Comparison of ENCODE assay signal across 27 cellular contexts in genomic region chr16:1348926-1349325, GRCh38.
"Had no signal": no experiment of that assay in that cellular context is flagged by ENCODE, and none has a peak within 500 bp of the region (broad histone marks: within the 10 kb centered on the region; RNA-seq: fewer than 3 reads in every experiment).

No MANE protein-coding gene starts in this region.

- H3K36me3 Mint-ChIP-seq: activated naive CD4-positive, alpha-beta T cell treated with anti-CD3 and anti-CD28 coated beads, Interleukin-2, amount 50 U/mL, for 24 hours had no signal

- H3K27me3 Mint-ChIP-seq: activated CD4-positive, alpha-beta memory T cell treated with anti-CD3 and anti-CD28 coated beads for 36 hours; activated CD4-positive, alpha-beta T cell treated with anti-CD3 and anti-CD28 coated beads, Interleukin-2, amount 10 ng/mL, durations not matched to agents 24 days and 14 days; activated CD8-positive, alpha-beta memory T cell treated with anti-CD3 and anti-CD28 coated beads, Interleukin-2, amount 10 ng/mL, durations not matched to agents 7 days and 5 days; activated naive CD4-positive, alpha-beta T cell treated with anti-CD3 and anti-CD28 coated beads, Interleukin-2, amount 50 U/mL, for 24 hours; activated naive CD8-positive, alpha-beta T cell treated with anti-CD3 and anti-CD28 coated beads, Interleukin-2, amount 50 U/mL, for 24 hours had no signal

- H3K9me3 Mint-ChIP-seq: activated CD4-positive, alpha-beta memory T cell treated with anti-CD3 and anti-CD28 coated beads for 36 hours; activated CD4-positive, alpha-beta T cell treated with anti-CD3 and anti-CD28 coated beads, Interleukin-2, amount 10 ng/mL, durations not matched to agents 24 days and 14 days; activated naive CD4-positive, alpha-beta T cell treated with anti-CD3 and anti-CD28 coated beads, Interleukin-2, amount 50 U/mL, for 24 hours; activated naive CD8-positive, alpha-beta T cell treated with anti-CD3 and anti-CD28 coated beads, Interleukin-2, amount 50 U/mL, for 24 hours; activated T-helper 2 cell treated with anti-CD3 and anti-CD28 coated beads, Interferon-gamma antibody, Interleukin-2, Interleukin-4, amounts not matched to agents 10 μg/mL and 5 μg/mL and 100 μg/mL, durations not matched to agents 14 hours and 24 hours and 36 hours; T-helper 2 cell treated with Interferon-gamma antibody and Interleukin-4, amounts not matched to agents 5 μg/mL and 100 μg/mL, for 36 hours had no signal

- DNase-seq: activated CD4-positive, alpha-beta memory T cell treated with anti-CD3 and anti-CD28 coated beads for 36 hours; activated CD4-positive, alpha-beta T cell treated with anti-CD3 and anti-CD28 coated beads, Interleukin-2, amount 10 ng/mL, durations not matched to agents 24 days and 14 days; activated CD8-positive, alpha-beta memory T cell treated with anti-CD3 and anti-CD28 coated beads for 24 hours; activated CD8-positive, alpha-beta memory T cell treated with anti-CD3 and anti-CD28 coated beads, Interleukin-2, amount 10 ng/mL, durations not matched to agents 7 days and 5 days; activated CD8-positive, alpha-beta memory T cell treated with anti-CD3 and anti-CD28 coated beads, Interleukin-2, amount 50 U/mL, for 48 hours; activated gamma-delta T cell; activated naive CD4-positive, alpha-beta T cell treated with Interleukin-2 at 50 U/mL for 16 hours; activated naive CD8-positive, alpha-beta T cell treated with anti-CD3 and anti-CD28 coated beads, Interleukin-2, amount 50 U/mL, for 24 hours; cerebellar nuclear complex; NCI-H1105; NCI-H1417 treated with DMSO at 0.1 percent for 48 hours; NCI-H1930; NCI-H2081 treated with DMSO at 0.1 percent for 48 hours; NCI-H345; NCI-H524 treated with DMSO at 0.1 percent for 48 hours; NK-92 treated with Interleukin-12 subunit alpha and Interleukin-12 subunit beta, amount 100 ng/mL, for 24 hours; PC-3; Peyer's patch; RPMI8226; SIG-M5; SW 1271 had no signal

- H3K27ac Mint-ChIP-seq: activated CD4-positive, alpha-beta memory T cell treated with anti-CD3 and anti-CD28 coated beads for 36 hours; activated CD4-positive, alpha-beta T cell treated with anti-CD3 and anti-CD28 coated beads, Interleukin-2, amount 10 ng/mL, durations not matched to agents 24 days and 14 days; activated CD8-positive, alpha-beta memory T cell treated with anti-CD3 and anti-CD28 coated beads, Interleukin-2, amount 10 ng/mL, durations not matched to agents 7 days and 5 days; activated naive CD4-positive, alpha-beta T cell treated with anti-CD3 and anti-CD28 coated beads, Interleukin-2, amount 50 U/mL, for 24 hours; activated naive CD8-positive, alpha-beta T cell treated with anti-CD3 and anti-CD28 coated beads, Interleukin-2, amount 50 U/mL, for 24 hours; activated T-helper 2 cell treated with anti-CD3 and anti-CD28 coated beads, Interferon-gamma antibody, Interleukin-2, Interleukin-4, amounts not matched to agents 10 μg/mL and 5 μg/mL and 100 μg/mL, durations not matched to agents 14 hours and 24 hours and 36 hours; brain; T-helper 2 cell treated with Interferon-gamma antibody and Interleukin-4, amounts not matched to agents 5 μg/mL and 100 μg/mL, for 36 hours had no signal

- H3K4me3 Mint-ChIP-seq: activated CD4-positive, alpha-beta memory T cell treated with anti-CD3 and anti-CD28 coated beads for 36 hours; activated CD4-positive, alpha-beta T cell treated with anti-CD3 and anti-CD28 coated beads, Interleukin-2, amount 10 ng/mL, durations not matched to agents 24 days and 14 days; activated CD8-positive, alpha-beta memory T cell treated with anti-CD3 and anti-CD28 coated beads, Interleukin-2, amount 10 ng/mL, durations not matched to agents 7 days and 5 days; activated naive CD4-positive, alpha-beta T cell treated with anti-CD3 and anti-CD28 coated beads, Interleukin-2, amount 50 U/mL, for 24 hours; activated naive CD8-positive, alpha-beta T cell treated with anti-CD3 and anti-CD28 coated beads, Interleukin-2, amount 50 U/mL, for 24 hours; T-helper 2 cell treated with Interferon-gamma antibody and Interleukin-4, amounts not matched to agents 5 μg/mL and 100 μg/mL, for 36 hours had no signal

- ATAC-seq: activated CD8-positive, alpha-beta memory T cell treated with anti-CD3 and anti-CD28 coated beads, Interleukin-2, amount 10 ng/mL, durations not matched to agents 7 days and 5 days; activated naive CD8-positive, alpha-beta T cell treated with anti-CD3 and anti-CD28 coated beads, Interleukin-2, amount 50 U/mL, for 24 hours; K562; PC-3; Right ventricle myocardium inferior had no signal
